In genomic region chr13:112781287-112781686, GRCh38 we compare ENCODE assay signal across 1 cellular context.
TF ChIP-seq lines count a peak whose summit lies in the region.

No MANE protein-coding gene starts in this region.

TF ChIP-seq in WTC11, 78 proteins besides CTCF, POLR2A, EP300 and RAD21:
- TF ChIP-seq SMAD4 (CRISPR knock-in tag; IDR thresholded peaks at IDR 0.05) (no peak), ZNF423 (CRISPR knock-in tag; IDR thresholded peaks at IDR 0.05) (no peak), AR (CRISPR knock-in tag; IDR thresholded peaks at IDR 0.05) (no peak), ERG (CRISPR knock-in tag; IDR thresholded peaks at IDR 0.05) (no peak), TEAD1 (CRISPR knock-in tag; IDR thresholded peaks at IDR 0.05) (no peak), ATF6 (CRISPR knock-in tag; IDR thresholded peaks at IDR 0.05) (no peak), ARID4B (CRISPR knock-in tag; IDR thresholded peaks at IDR 0.05; ENCODE audit: borderline replicate concordance) (no peak), SMAD3 (CRISPR knock-in tag; IDR thresholded peaks at IDR 0.05; ENCODE audit: borderline replicate concordance) (no peak), TP53 (CRISPR knock-in tag; IDR thresholded peaks at IDR 0.05) (no peak), EMX1 (CRISPR knock-in tag; IDR thresholded peaks at IDR 0.05) (no peak), ESRRA (CRISPR knock-in tag; IDR thresholded peaks at IDR 0.05; ENCODE audit: borderline replicate concordance) (no peak), TCF7 (CRISPR knock-in tag; IDR thresholded peaks at IDR 0.05; ENCODE audit: low read depth) (no peak), MXD4 (CRISPR knock-in tag; IDR thresholded peaks at IDR 0.05; ENCODE audit: borderline replicate concordance) (no peak)
